13 cellular contexts compared by ENCODE assay signal in the genomic region with DNA sequence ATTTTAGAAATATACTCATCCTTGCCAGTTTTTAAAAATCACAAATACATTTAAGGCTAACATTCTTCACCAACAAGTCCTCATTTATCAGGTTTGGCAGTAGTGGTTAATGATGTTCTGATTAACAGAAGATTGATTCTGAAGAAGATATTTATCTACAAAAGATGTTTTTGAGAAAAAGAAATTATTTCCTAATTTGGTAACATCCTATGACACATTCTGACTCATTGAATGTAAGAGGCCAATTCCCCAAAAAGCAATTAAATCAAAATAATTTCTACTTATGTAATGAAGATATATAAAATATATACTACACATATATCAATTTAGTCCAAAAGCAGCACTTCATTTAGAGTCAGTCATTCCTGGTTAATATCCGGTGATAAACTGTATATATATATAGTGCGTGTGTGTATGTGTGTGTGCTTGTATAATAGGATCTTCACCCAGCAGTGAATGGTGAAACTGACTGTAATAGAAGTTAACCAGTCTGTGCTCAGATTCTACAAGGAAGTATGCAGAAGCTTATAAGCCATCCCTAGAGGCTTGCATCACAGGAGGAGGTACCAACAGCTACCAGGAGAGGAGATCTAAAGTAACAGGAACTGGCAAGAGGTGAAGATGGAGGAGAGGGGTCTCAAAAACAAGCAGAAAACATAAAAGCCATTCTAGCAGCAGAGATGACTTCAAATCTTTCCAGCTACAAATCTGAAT.
A peak's percentile ranks its signal among the peaks of the same experiment; 100 is the strongest.
DNase-seq lines count a peak whose midpoint lies in the region; TF ChIP-seq lines count a peak whose summit lies in the region.
"Had no signal": no experiment of that assay in that cellular context is flagged by ENCODE, and none has a peak within 500 bp of the region (broad histone marks: within the 10 kb centered on the region; RNA-seq: fewer than 3 reads in every experiment).

No MANE protein-coding gene starts in this region.

- TF ChIP-seq CTCF in neutrophil (IDR thresholded peaks at IDR 0.05) (no peak), adrenal gland (IDR thresholded peaks at IDR 0.05) (no peak)

- H3K27me3 ChIP-seq in neutrophil (no peaks in the 10 kb centered on the region), adrenal gland (no peaks in the 10 kb centered on the region)
- H3K27me3 ChIP-seq: suprapubic skin had no signal

- peak; percentile 8 for DNase-seq in DMS53 treated with DMSO at 0.1 percent for 48 hours (lab: John Stamatoyannopoulos, UW; ENCODE audit: unreplicated experiment)
- DNase-seq in NCI-H460 (ENCODE audit: extremely low read depth, low read depth), result peak; percentile 2
- DNase-seq in dedifferentiated amniotic fluid mesenchymal stem cell (ENCODE audit: extremely low spot score), result peak; percentile 94
- no peak for DNase-seq in NCI-H2107 (lab: John Stamatoyannopoulos, UW)
- DNase-seq in amniotic stem cell (lab: John Stamatoyannopoulos, UW), result no peak
- DNase-seq in adrenal gland, result no peak
- no peak for DNase-seq in NK-92 treated with Interleukin-12 subunit alpha and Interleukin-12 subunit beta, amount 100 ng/mL, for 24 hours (lab: John Stamatoyannopoulos, UW)
- DNase-seq: activated T-cell treated with anti-CD3 and anti-CD28 coated beads, Interleukin-2, amount 50 U/mL, for 48 hours; caudate nucleus; NCI-H187 treated with DMSO at 0.1 percent for 48 hours had no signal

- H3K9me3 ChIP-seq in neutrophil (no peaks in the 10 kb centered on the region), adrenal gland (replicated peaks in 1 of 3) (no peaks in the 10 kb centered on the region)
- H3K9me3 ChIP-seq: suprapubic skin had no signal

- WGBS in adrenal gland, 4 donors, result 79 to 98% (median 95%) methylated on average over 2 of the region's 2 CpGs

- H3K4me3 ChIP-seq in neutrophil (ENCODE audit: low read depth in 1 of 2, low read length in 1 of 2) (no peak overlapping the region), adrenal gland (no peak overlapping the region)
- H3K4me3 ChIP-seq: suprapubic skin had no signal

- peak overlapping the region; percentile 59 for H3K27ac ChIP-seq in neutrophil
- H3K27ac ChIP-seq in adrenal gland, result no peak overlapping the region
- H3K27ac ChIP-seq: parathyroid adenoma, suprapubic skin had no signal

- TF ChIP-seq POLR2A in adrenal gland (IDR thresholded peaks at IDR 0.05), result no peak

- no peaks in the 10 kb centered on the region for H3K36me3 ChIP-seq in neutrophil
- H3K36me3 ChIP-seq in adrenal gland (replicated peaks in 1 of 2), result no peaks in the 10 kb centered on the region
- H3K36me3 ChIP-seq: suprapubic skin had no signal

- intact Hi-C loops in adrenal gland (cut with DNase I), result no loop called here

- H3K4me1 ChIP-seq in neutrophil (ENCODE audit: control insufficient read depth in 1 of 2, insufficient read depth in 1 of 2, low read depth in 1 of 2, low read length in 1 of 2) (peaks cover 12 to 13% of the 10 kb centered on the region in 2 experiments), adrenal gland (replicated peaks in 1 of 2) (no peaks in the 10 kb centered on the region)
- H3K4me1 ChIP-seq: parathyroid adenoma, suprapubic skin had no signal

Comparison
In these comparisons a context has a peak if more than half of its experiments do, and no peak if none do; other contexts are left out.
1. DNase-seq: peak in DMS53 treated with DMSO at 0.1 percent for 48 hours (single experiment), NCI-H460 (single experiment) and dedifferentiated amniotic fluid mesenchymal stem cell (single experiment); none in NCI-H2107 (single experiment), amniotic stem cell (single experiment), adrenal gland (0 of 7) and NK-92 treated with Interleukin-12 subunit alpha and Interleukin-12 subunit beta, amount 100 ng/mL, for 24 hours (single experiment).